Comparison of ENCODE assay signal across 17 cellular contexts in the genomic region with DNA sequence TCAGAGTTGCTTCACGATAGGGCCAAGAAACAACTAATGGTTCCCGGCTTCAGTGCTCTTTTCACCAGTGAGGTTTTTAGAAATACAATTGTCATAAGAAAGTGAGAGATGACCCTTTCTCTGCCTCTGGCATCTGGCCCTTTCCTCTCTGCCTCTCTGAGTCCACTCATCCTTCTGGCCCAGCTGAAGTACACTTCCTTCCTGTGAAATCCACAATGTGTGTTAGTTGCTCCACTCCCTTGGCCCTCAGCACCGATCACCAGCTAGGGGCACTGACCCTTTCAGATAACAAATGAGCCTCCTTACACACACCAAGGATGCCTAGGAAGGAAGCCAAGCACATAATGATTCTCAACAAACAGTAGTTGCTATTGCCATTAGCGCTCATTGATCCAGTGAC. TPM values are rescaled to one million over a fixed set of nuclear protein-coding genes. Genes with fewer than 3 reads are reported as not detected.
"Had no signal": no experiment of that assay in that cellular context is flagged by ENCODE, and none has a peak within 500 bp of the region (broad histone marks: within the 10 kb centered on the region; RNA-seq: fewer than 3 reads in every experiment).

No MANE protein-coding gene starts in this region.

- H3K36me3 Mint-ChIP-seq: naive B cell had no signal

- H3K4me3 ChIP-seq: cardiac muscle cell, lung, skin epidermis, tibial artery had no signal

- H3K27me3 ChIP-seq: cardiac muscle cell, tibial artery had no signal

- H3K36me3 ChIP-seq: cardiac muscle cell, tibial artery had no signal

- H3K4me3 Mint-ChIP-seq: T-helper 2 cell treated with Interferon-gamma antibody and Interleukin-4, amounts not matched to agents 5 μg/mL and 100 μg/mL, for 36 hours had no signal

- DNase-seq: activated CD4-positive, alpha-beta T cell treated with anti-CD3 and anti-CD28 coated beads, Interleukin-2, amount 50 U/mL, for 1 hour; activated naive CD4-positive, alpha-beta T cell treated with anti-CD3 and anti-CD28 coated beads, Interleukin-2, amount 50 U/mL, for 16 hours; head of caudate nucleus; left colon; naive B cell; posterior cingulate gyrus; stimulated activated CD4-positive, alpha-beta T cell treated with anti-CD3 and anti-CD28 coated beads, Interleukin-4, amount 100 ng/mL, for 24 hours; stimulated activated naive CD4-positive, alpha-beta T cell; tibial artery had no signal

- H3K27ac Mint-ChIP-seq: activated T-helper 2 cell treated with anti-CD3 and anti-CD28 coated beads, Interferon-gamma antibody, Interleukin-2, Interleukin-4, amounts not matched to agents 10 μg/mL and 5 μg/mL and 100 μg/mL, durations not matched to agents 14 hours and 24 hours and 36 hours; naive B cell; T-helper 2 cell treated with Interferon-gamma antibody and Interleukin-4, amounts not matched to agents 5 μg/mL and 100 μg/mL, for 36 hours had no signal

- FAIRE-seq: frontal cortex had no signal

- H3K27ac ChIP-seq: cardiac muscle cell, skin epidermis, tibial artery had no signal

- H3K4me1 Mint-ChIP-seq: naive B cell had no signal

- H3K9me3 Mint-ChIP-seq: activated T-helper 2 cell treated with anti-CD3 and anti-CD28 coated beads, Interferon-gamma antibody, Interleukin-2, Interleukin-4, amounts not matched to agents 10 μg/mL and 5 μg/mL and 100 μg/mL, durations not matched to agents 14 hours and 24 hours and 36 hours; T-helper 2 cell treated with Interferon-gamma antibody and Interleukin-4, amounts not matched to agents 5 μg/mL and 100 μg/mL, for 36 hours had no signal

RNA-seq across cellular contexts. Expression of gene CAV3, which starts 3.0 kb away (rescaled TPM):
- total RNA-seq: activated T-helper 2 cell treated with anti-CD3 and anti-CD28 coated beads, Interferon-gamma antibody, Interleukin-2, Interleukin-4, amounts not matched to agents 10 μg/mL and 5 μg/mL and 100 μg/mL, durations not matched to agents 14 hours and 24 hours and 36 hours; esophagus mucosa; frontal cortex; left colon; lung; subcutaneous adipose tissue had no signal
